3 cellular contexts compared by ENCODE assay signal in genomic region chr19:38389957-38390924, GRCh38.
TF ChIP-seq lines count a peak whose summit lies in the region.

No MANE protein-coding gene starts in this region.

TF ChIP-seq in SK-N-SH, 30 proteins besides CTCF, POLR2A, EP300 and RAD21 (continued from another document):
- TF ChIP-seq PBX3 (IDR thresholded peaks at IDR 0.05), result no peak
- no peak for TF ChIP-seq USF2 (IDR thresholded peaks at IDR 0.05; ENCODE audit: borderline replicate concordance, low read depth, low read length)
- TF ChIP-seq MAX (IDR thresholded peaks at IDR 0.05; ENCODE audit: low read depth), result no peak
- no peak for TF ChIP-seq JUND (IDR thresholded peaks at IDR 0.05)
- no peak for TF ChIP-seq YY1 (IDR thresholded peaks at IDR 0.05; ENCODE audit: low read depth)
- no peak for TF ChIP-seq FOSL2 (IDR thresholded peaks at IDR 0.05; ENCODE audit: borderline replicate concordance, low read depth)
- no peak for TF ChIP-seq ELF1 (IDR thresholded peaks at IDR 0.05)
- TF ChIP-seq POLR2AphosphoS5 (IDR thresholded peaks at IDR 0.05; ENCODE audit: low read depth, low read length), result no peak
- no peak for TF ChIP-seq USF1 (IDR thresholded peaks at IDR 0.05; ENCODE audit: borderline replicate concordance, low read depth)
- no peak for TF ChIP-seq RCOR1 (IDR thresholded peaks at IDR 0.05; ENCODE audit: low read length)

TF ChIP-seq in SK-N-SH treated with all-trans-retinoic acid at 6 μM for 48 hours, 23 proteins besides CTCF, POLR2A, EP300 and RAD21 (continued from another document):
- no peak for TF ChIP-seq CREB5 (CRISPR knock-in tag; IDR thresholded peaks at IDR 0.05; ENCODE audit: low read depth)
- TF ChIP-seq ZFP3 (CRISPR knock-in tag; IDR thresholded peaks at IDR 0.05), result no peak
- TF ChIP-seq ZNF565 (CRISPR knock-in tag; conservative IDR thresholded peaks at IDR 0.05; ENCODE audit: low read depth), result no peak
- no peak for TF ChIP-seq ZFP30 (CRISPR knock-in tag; IDR thresholded peaks at IDR 0.05)
- TF ChIP-seq SNAI2 (CRISPR knock-in tag; IDR thresholded peaks at IDR 0.05), result no peak
- no peak for TF ChIP-seq ARNTL (CRISPR knock-in tag; IDR thresholded peaks at IDR 0.05; ENCODE audit: borderline replicate concordance, low read depth)
- no peak for TF ChIP-seq GLIS3 (CRISPR knock-in tag; IDR thresholded peaks at IDR 0.05)
TF ChIP-seq in SK-N-SH treated with all-trans-retinoic acid at 6 μM for 48 hours: peak in this region for 0.

TF ChIP-seq in WTC11, 78 proteins besides CTCF, POLR2A, EP300 and RAD21 (continued from another document):
- TF ChIP-seq CREB1 (CRISPR knock-in tag; IDR thresholded peaks at IDR 0.05), result no peak
- no peak for TF ChIP-seq ZNF121 (CRISPR knock-in tag; IDR thresholded peaks at IDR 0.05)
- no peak for TF ChIP-seq AFF4 (CRISPR knock-in tag; IDR thresholded peaks at IDR 0.05; ENCODE audit: borderline replicate concordance)
- no peak for TF ChIP-seq ZNF423 (CRISPR knock-in tag; IDR thresholded peaks at IDR 0.05)
- TF ChIP-seq ZNF416 (CRISPR knock-in tag; IDR thresholded peaks at IDR 0.05), result no peak
- TF ChIP-seq ATF2 (CRISPR knock-in tag; IDR thresholded peaks at IDR 0.05; ENCODE audit: borderline replicate concordance, low read depth), result no peak
- no peak for TF ChIP-seq ERG (CRISPR knock-in tag; IDR thresholded peaks at IDR 0.05)
- TF ChIP-seq HMGA2 (CRISPR knock-in tag; IDR thresholded peaks at IDR 0.05), result no peak
- TF ChIP-seq MXD4 (CRISPR knock-in tag; IDR thresholded peaks at IDR 0.05; ENCODE audit: borderline replicate concordance), result no peak
